8 cellular contexts compared by ENCODE assay signal in genomic region chr7:44882899-44883298, GRCh38. TPM values are rescaled to one million over a fixed set of nuclear protein-coding genes. Genes with fewer than 3 reads are reported as not detected.
DNase-seq lines count a peak whose midpoint lies in the region; ATAC-seq and TF ChIP-seq lines count a peak whose summit lies in the region.

No MANE protein-coding gene starts in this region.

- peaks cover 56% of the 10 kb centered on the region for H3K4me1 Mint-ChIP-seq in CD4-positive, alpha-beta T cell (ENCODE audit: low read depth)
- H3K4me1 Mint-ChIP-seq in MCF 10A (ENCODE audit: insufficient read depth, unreplicated experiment) (peaks cover 34% of the 10 kb centered on the region), natural killer cell (peaks cover 46 to 58% of the 10 kb centered on the region in 2 donors)
- H3K4me1 Mint-ChIP-seq in naive thymus-derived CD8-positive, alpha-beta T cell = peaks cover 5 to 73% (median 36%) of the 10 kb centered on the region in 4 donors

- POLR2A ChIA-PET in CD4-positive, alpha-beta T cell (lab: Charles Lee) = interaction anchor here (1.6 to 3.2 kb wide), 3 partner anchors 26 to 35 kb away, joined by 5 to 23 read pairs (median 6); partner anchors contain the start of gene H2AZ2
- POLR2A ChIA-PET in MCF 10A (lab: Yijun Ruan, JAX) = interaction anchor here (0.8 to 6.9 kb wide), 20 partner anchors 9 to 393 kb away, joined by 3 to 153 read pairs (median 7); partner anchors contain the start of genes CCM2, DDX56, H2AZ2 and NUDCD3
- POLR2A ChIA-PET in naive thymus-derived CD8-positive, alpha-beta T cell (lab: Charles Lee) = interaction anchor here (0.6 to 2.3 kb wide), 2 partner anchors 18 to 34 kb away, joined by 6 to 8 read pairs; partner anchors contain the start of gene H2AZ2

- peaks cover 30% of the 10 kb centered on the region; the same call in 1 of the 2 replicates for H3K4me1 ChIP-seq in HUES6 (ENCODE audit: control insufficient read depth, insufficient read depth, low read length)

- CTCF ChIA-PET in CD4-positive, alpha-beta T cell (lab: Charles Lee) = interaction anchor here (1.0 to 4.8 kb wide), 3 partner anchors 9 to 39 kb away, joined by 4 to 24 read pairs (median 7); no protein-coding TSS in a partner anchor
- CTCF ChIA-PET in MCF 10A (lab: Yijun Ruan, JAX) = interaction anchor here (0.8 to 3.8 kb wide), 6 partner anchors 26 to 255 kb away, joined by 3 to 23 read pairs (median 6); no protein-coding TSS in a partner anchor

- peaks cover 28% of the 10 kb centered on the region for H3K36me3 ChIP-seq in HUES6 (ENCODE audit: control insufficient read depth, insufficient read depth, low read length)

- H3K4me3 ChIP-seq in HUES6 (ENCODE audit: low read depth, low read length) = peak overlapping the region; percentile 96

- ATAC-seq in CD4-positive, alpha-beta T cell (ENCODE audit: poor library complexity) = no peak
- no peak for ATAC-seq in natural killer cell
- no peak for ATAC-seq in esophagus mucosa
- no peak for ATAC-seq in naive thymus-derived CD8-positive, alpha-beta T cell

- H3K27ac ChIP-seq in CD4-positive, alpha-beta T cell (ENCODE audit: low read depth, low read length) = no peak overlapping the region
- H3K27ac ChIP-seq in HUES6 (ENCODE audit: low read depth, low read length) = no peak overlapping the region

- TF ChIP-seq CTCF in CD4-positive, alpha-beta T cell (IDR thresholded peaks at IDR 0.05) = no peak
- no peak for TF ChIP-seq CTCF in MCF 10A (IDR thresholded peaks at IDR 0.05; ENCODE audit: unreplicated experiment)
- no peak for TF ChIP-seq CTCF in natural killer cell (IDR thresholded peaks at IDR 0.05)

- BruUV-seq in MCF 10A (replicated peaks; lab: Mats Ljungman, UMichigan) = no TSS peak

- no peaks in the 10 kb centered on the region for H3K27me3 ChIP-seq in CD4-positive, alpha-beta T cell (ENCODE audit: control insufficient read depth, insufficient read depth, low read length)
- H3K27me3 ChIP-seq in HUES6 (ENCODE audit: control insufficient read depth, insufficient read depth, low read length) = no peaks in the 10 kb centered on the region

- H3K9me3 Mint-ChIP-seq in CD4-positive, alpha-beta T cell = peaks cover 7% of the 10 kb centered on the region
- H3K9me3 Mint-ChIP-seq in MCF 10A (ENCODE audit: unreplicated experiment) (no peaks in the 10 kb centered on the region), natural killer cell (peaks cover 0 to 3% of the 10 kb centered on the region in 2 donors)
- H3K9me3 Mint-ChIP-seq in naive thymus-derived CD8-positive, alpha-beta T cell = peaks cover 0 to 60% (median 10%) of the 10 kb centered on the region in 9 donors

- H3K4me3 Mint-ChIP-seq in CD4-positive, alpha-beta T cell = peak overlapping the region; percentile 73
- H3K4me3 Mint-ChIP-seq in MCF 10A (ENCODE audit: unreplicated experiment) (peak overlapping the region; percentile 93), natural killer cell (peak overlapping the region; percentile 99)
- peak overlapping the region in 4 of 10 donors; percentile 38 to 86 (median 69) for H3K4me3 Mint-ChIP-seq in naive thymus-derived CD8-positive, alpha-beta T cell

- H3K27ac Mint-ChIP-seq in CD4-positive, alpha-beta T cell = peak overlapping the region; percentile 36
- H3K27ac Mint-ChIP-seq in MCF 10A (ENCODE audit: low read depth, unreplicated experiment) (peak overlapping the region; percentile 99), natural killer cell (peak overlapping the region in 1 of 2 donors; percentile 100)
- H3K27ac Mint-ChIP-seq in naive thymus-derived CD8-positive, alpha-beta T cell = peak overlapping the region in 1 of 10 donors; percentile 44

- H3K36me3 Mint-ChIP-seq in CD4-positive, alpha-beta T cell (ENCODE audit: low read depth) = peaks cover 56% of the 10 kb centered on the region
- peaks cover 32% of the 10 kb centered on the region for H3K36me3 Mint-ChIP-seq in MCF 10A (ENCODE audit: insufficient read depth, unreplicated experiment)
- no peaks in the 10 kb centered on the region for H3K36me3 Mint-ChIP-seq in natural killer cell
- H3K36me3 Mint-ChIP-seq in naive thymus-derived CD8-positive, alpha-beta T cell = peaks cover 9 to 31% (median 9%) of the 10 kb centered on the region in 3 donors

- H3K27me3 Mint-ChIP-seq in CD4-positive, alpha-beta T cell = no peaks in the 10 kb centered on the region
- no peaks in the 10 kb centered on the region for H3K27me3 Mint-ChIP-seq in MCF 10A (ENCODE audit: insufficient read depth, unreplicated experiment)
- H3K27me3 Mint-ChIP-seq in natural killer cell (ENCODE audit: low read depth in 2 of 2) = no peaks in the 10 kb centered on the region
- no peaks in the 10 kb centered on the region for H3K27me3 Mint-ChIP-seq in naive thymus-derived CD8-positive, alpha-beta T cell

- intact Hi-C loops in CD4-positive, alpha-beta T cell (cut with DNase I, micrococcal nuclease) = no loop called here
- intact Hi-C loops in MCF 10A (cut with micrococcal nuclease) = loop anchor here (10.0 kb wide), 2 partner anchors 102 to 252 kb away; no protein-coding TSS in a partner anchor
- intact Hi-C loops in natural killer cell (cut with micrococcal nuclease) = loop anchor here (10.0 kb wide), 1 partner anchor 1298 kb away; the partner anchor contains the start of gene STK17A

- no peak overlapping the region for H3K9ac ChIP-seq in HUES6 (ENCODE audit: low read length)

- peaks cover 27% of the 10 kb centered on the region for H3K9me3 ChIP-seq in CD4-positive, alpha-beta T cell (ENCODE audit: control insufficient read depth, low read length)
- H3K9me3 ChIP-seq in HUES6 (ENCODE audit: control insufficient read depth, insufficient read depth, low read depth, low read length) = no peaks in the 10 kb centered on the region

- no peak for DNase-seq in CD4-positive, alpha-beta T cell
- no peak for DNase-seq in MCF 10A (ENCODE audit: unreplicated experiment)
- DNase-seq in natural killer cell = no peak
- DNase-seq in NCI-H1092 treated with DMSO at 0.1 percent for 48 hours (lab: John Stamatoyannopoulos, UW) = no peak
- no peak for DNase-seq in cerebellar nuclear complex (lab: John Stamatoyannopoulos, UW)
- no peak for DNase-seq in naive thymus-derived CD8-positive, alpha-beta T cell

RNA-seq across cellular contexts. Expression of gene PURB, which starts 2.4 kb away (rescaled TPM):
- total RNA-seq in CD4-positive, alpha-beta T cell = 10 to 100 TPM; 17.0 to 17.4 TPM
- total RNA-seq in MCF 10A (2022) = 21.3 and 27.9 TPM in 2 replicates
- 10 to 100 TPM; 28.5 to 36.0 (median 33.7) TPM for total RNA-seq in natural killer cell
- total RNA-seq in esophagus mucosa = 19.4 TPM
- total RNA-seq in naive thymus-derived CD8-positive, alpha-beta T cell = 10 to 100 TPM; 28.1 TPM
- 1 to 10 TPM; 2.0 to 3.2 (median 2.6) TPM for polyA plus RNA-seq in naive thymus-derived CD8-positive, alpha-beta T cell

RNA-seq across cellular contexts. Expression of gene H2AZ2, which starts 35.0 kb away (rescaled TPM):
- 100 to 1,000 TPM; 145 to 156 TPM for total RNA-seq in CD4-positive, alpha-beta T cell
- total RNA-seq in MCF 10A (2022) (138 and 139 TPM in 2 replicates), natural killer cell (100 to 1,000 TPM; 178 to 196 (median 190) TPM), esophagus mucosa (87.6 TPM)
- total RNA-seq in naive thymus-derived CD8-positive, alpha-beta T cell = 100 to 1,000 TPM; 156 to 164 TPM
- 100 to 1,000 TPM; 236 to 254 (median 247) TPM for polyA plus RNA-seq in naive thymus-derived CD8-positive, alpha-beta T cell

Comparison
In these comparisons a context has a peak if more than half of its experiments do, and no peak if none do; other contexts are left out.
1. intact Hi-C loops: an anchor here in MCF 10A (10.0 kb wide) and natural killer cell (10.0 kb wide); none called in CD4-positive, alpha-beta T cell.